15 cellular contexts compared by ENCODE assay signal in genomic region chr7:47478017-47478344, GRCh38.
DNase-seq lines count a peak whose midpoint lies in the region; ATAC-seq and TF ChIP-seq lines count a peak whose summit lies in the region.
"Had no signal": no experiment of that assay in that cellular context is flagged by ENCODE, and none has a peak within 500 bp of the region (broad histone marks: within the 10 kb centered on the region; RNA-seq: fewer than 3 reads in every experiment).

No MANE protein-coding gene starts in this region.

- H3K27me3 ChIP-seq in right lobe of liver: no peaks in the 10 kb centered on the region

- peak overlapping the region; percentile 9 for H3K27ac Mint-ChIP-seq in dendritic cell treated with granulocyte-macrophage colony-stimulating factor and Interleukin-4, amounts not matched to agents 40 ng/mL and 50 ng/mL, for 4 days
- peak overlapping the region; percentile 33 for H3K27ac Mint-ChIP-seq in stimulated activated memory B cell treated with anti-CD40 and anti-IgM and Interleukin-4, amounts not matched to agents 10 μg/mL and 1 μg/mL and 100 μg/mL, for 72 hours
- no peak overlapping the region for H3K27ac Mint-ChIP-seq in HFFc6
- H3K27ac Mint-ChIP-seq: activated CD4-positive, alpha-beta memory T cell treated with anti-CD3 and anti-CD28 coated beads, Interleukin-2, amount 10 ng/mL, durations not matched to agents 7 days and 5 days; CD8-positive, alpha-beta T cell; stimulated activated naive CD8-positive, alpha-beta T cell treated with anti-CD3 and anti-CD28 coated beads, Interleukin-15, amount 100 ng/mL, for 72 hours had no signal

- CTCF ChIA-PET in HEK293 (lab: Yijun Ruan, JAX): interaction anchor here (0.5 kb wide), 1 partner anchor 60 kb away, joined by 3 read pairs; no protein-coding TSS in a partner anchor

- peaks cover 73% of the 10 kb centered on the region for H3K4me1 Mint-ChIP-seq in dendritic cell treated with granulocyte-macrophage colony-stimulating factor and Interleukin-4, amounts not matched to agents 40 ng/mL and 50 ng/mL, for 4 days (ENCODE audit: low read depth)
- H3K4me1 Mint-ChIP-seq in stimulated activated memory B cell treated with anti-CD40 and anti-IgM and Interleukin-4, amounts not matched to agents 10 μg/mL and 1 μg/mL and 100 μg/mL, for 72 hours: peaks cover 61% of the 10 kb centered on the region
- peaks cover 44% of the 10 kb centered on the region for H3K4me1 Mint-ChIP-seq in HFFc6 (ENCODE audit: low read depth)
- H3K4me1 Mint-ChIP-seq: activated CD4-positive, alpha-beta memory T cell treated with anti-CD3 and anti-CD28 coated beads, Interleukin-2, amount 10 ng/mL, durations not matched to agents 7 days and 5 days had no signal

- intact Hi-C loops in dendritic cell treated with granulocyte-macrophage colony-stimulating factor and Interleukin-4, amounts not matched to agents 40 ng/mL and 50 ng/mL, for 4 days (cut with micrococcal nuclease): no loop called here
- intact Hi-C loops in right lobe of liver (cut with DNase I): loop anchor here in 1 of 2 donors (10.0 kb wide), 1 partner anchor 97 kb away; no protein-coding TSS in a partner anchor

- H3K36me3 Mint-ChIP-seq in dendritic cell treated with granulocyte-macrophage colony-stimulating factor and Interleukin-4, amounts not matched to agents 40 ng/mL and 50 ng/mL, for 4 days (ENCODE audit: low read depth): peaks cover 31% of the 10 kb centered on the region
- no peaks in the 10 kb centered on the region for H3K36me3 Mint-ChIP-seq in stimulated activated memory B cell treated with anti-CD40 and anti-IgM and Interleukin-4, amounts not matched to agents 10 μg/mL and 1 μg/mL and 100 μg/mL, for 72 hours
- peaks cover 5% of the 10 kb centered on the region; the same call in 1 of the 2 replicates for H3K36me3 Mint-ChIP-seq in HFFc6 (ENCODE audit: low read depth)
- H3K36me3 Mint-ChIP-seq: CD8-positive, alpha-beta T cell had no signal

- POLR2A ChIA-PET in HEK293 (lab: Yijun Ruan, JAX): no interaction called here

- DNase-seq in right lobe of liver (peak; percentile 72 to 77 (median 74)), HFFc6 (no peak), 8988T (no peak), retina (no peak)
- no peak for DNase-seq in activated CD4-positive, CD25-positive, alpha-beta regulatory T cell treated with anti-CD3 and anti-CD28 coated beads, Interleukin-2, amount 50 U/mL, for 72 hours
- DNase-seq: activated CD4-positive, alpha-beta memory T cell treated with anti-CD3 and anti-CD28 coated beads, Interleukin-2, amount 10 ng/mL, durations not matched to agents 7 days and 5 days; activated gamma-delta T cell treated with Interleukin-2 at 50 U/mL for 16 hours; CD8-positive, alpha-beta T cell; NCI-H1092; NCI-H510A; stimulated activated naive CD8-positive, alpha-beta T cell treated with anti-CD3 and anti-CD28 coated beads, Interleukin-15, amount 100 ng/mL, for 72 hours had no signal

- H3K36me3 ChIP-seq in HEK293 (ENCODE audit: control insufficient read depth in 2 of 2, insufficient read depth in 1 of 2, low read length in 2 of 2): no peaks in the 10 kb centered on the region
- no peaks in the 10 kb centered on the region for H3K36me3 ChIP-seq in right lobe of liver

- H3K4me3 ChIP-seq in HEK293 (ENCODE audit: low read depth, low read length): no peak overlapping the region
- H3K4me3 ChIP-seq in right lobe of liver: no peak overlapping the region
- H3K4me3 ChIP-seq: HAP-1 had no signal

- no peak for TF ChIP-seq CTCF in HEK293 (tag by site-specific recombination; IDR thresholded peaks at IDR 0.05)
- TF ChIP-seq CTCF in right lobe of liver (IDR thresholded peaks at IDR 0.05): no peak
- no peak for TF ChIP-seq CTCF in HFFc6 (IDR thresholded peaks at IDR 0.05)

- no CpG with 5 or more reads among the region's 6 CpGs for WGBS in right lobe of liver (ENCODE audit: insufficient coverage, low coverage, low lambda C conversion rate, missing lambda C conversion rate)

- H3K9me3 ChIP-seq in HEK293 (ENCODE audit: control insufficient read depth, insufficient read depth, low read depth, low read length): no peaks in the 10 kb centered on the region
- no peaks in the 10 kb centered on the region for H3K9me3 ChIP-seq in right lobe of liver
- H3K9me3 ChIP-seq: HAP-1 had no signal

- H3K27ac ChIP-seq in HEK293 (ENCODE audit: extremely low read depth, low read depth, low read length) (no peak overlapping the region), right lobe of liver (peak overlapping the region in 1 of 3 donors; percentile 54)

- ATAC-seq in right lobe of liver: peak; percentile 43 to 62 (median 52)
- ATAC-seq in stimulated activated memory B cell treated with anti-CD40 and anti-IgM and Interleukin-4, amounts not matched to agents 10 μg/mL and 1 μg/mL and 100 μg/mL, for 72 hours: no peak
- ATAC-seq: CD8-positive, alpha-beta T cell; stimulated activated naive CD8-positive, alpha-beta T cell treated with anti-CD3 and anti-CD28 coated beads, Interleukin-15, amount 100 ng/mL, for 72 hours had no signal

- H3K4me3 Mint-ChIP-seq in dendritic cell treated with granulocyte-macrophage colony-stimulating factor and Interleukin-4, amounts not matched to agents 40 ng/mL and 50 ng/mL, for 4 days: peak overlapping the region; percentile 25
- no peak overlapping the region for H3K4me3 Mint-ChIP-seq in stimulated activated memory B cell treated with anti-CD40 and anti-IgM and Interleukin-4, amounts not matched to agents 10 μg/mL and 1 μg/mL and 100 μg/mL, for 72 hours
- H3K4me3 Mint-ChIP-seq in HFFc6: no peak overlapping the region
- H3K4me3 Mint-ChIP-seq: activated CD4-positive, alpha-beta memory T cell treated with anti-CD3 and anti-CD28 coated beads, Interleukin-2, amount 10 ng/mL, durations not matched to agents 7 days and 5 days; CD8-positive, alpha-beta T cell; stimulated activated naive CD8-positive, alpha-beta T cell treated with anti-CD3 and anti-CD28 coated beads, Interleukin-15, amount 100 ng/mL, for 72 hours had no signal

- no peaks in the 10 kb centered on the region for H3K9me3 Mint-ChIP-seq in dendritic cell treated with granulocyte-macrophage colony-stimulating factor and Interleukin-4, amounts not matched to agents 40 ng/mL and 50 ng/mL, for 4 days
- H3K9me3 Mint-ChIP-seq in stimulated activated memory B cell treated with anti-CD40 and anti-IgM and Interleukin-4, amounts not matched to agents 10 μg/mL and 1 μg/mL and 100 μg/mL, for 72 hours: no peaks in the 10 kb centered on the region
- no peaks in the 10 kb centered on the region for H3K9me3 Mint-ChIP-seq in HFFc6
- H3K9me3 Mint-ChIP-seq: CD8-positive, alpha-beta T cell; stimulated activated naive CD8-positive, alpha-beta T cell treated with anti-CD3 and anti-CD28 coated beads, Interleukin-15, amount 100 ng/mL, for 72 hours had no signal

- no peak for TF ChIP-seq POLR2A in right lobe of liver (IDR thresholded peaks at IDR 0.05)

- H3K4me1 ChIP-seq in HEK293 (ENCODE audit: control insufficient read depth, insufficient read depth, low read length): peaks cover 13% of the 10 kb centered on the region
- peaks cover 0 to 60% (median 30%) of the 10 kb centered on the region in 4 donors for H3K4me1 ChIP-seq in right lobe of liver

- no peaks in the 10 kb centered on the region for H3K27me3 Mint-ChIP-seq in dendritic cell treated with granulocyte-macrophage colony-stimulating factor and Interleukin-4, amounts not matched to agents 40 ng/mL and 50 ng/mL, for 4 days
- H3K27me3 Mint-ChIP-seq in stimulated activated memory B cell treated with anti-CD40 and anti-IgM and Interleukin-4, amounts not matched to agents 10 μg/mL and 1 μg/mL and 100 μg/mL, for 72 hours: no peaks in the 10 kb centered on the region
- no peaks in the 10 kb centered on the region; the same call in 1 of the 2 replicates for H3K27me3 Mint-ChIP-seq in HFFc6 (ENCODE audit: insufficient read depth)
- H3K27me3 Mint-ChIP-seq: activated CD4-positive, alpha-beta memory T cell treated with anti-CD3 and anti-CD28 coated beads, Interleukin-2, amount 10 ng/mL, durations not matched to agents 7 days and 5 days; stimulated activated naive CD8-positive, alpha-beta T cell treated with anti-CD3 and anti-CD28 coated beads, Interleukin-15, amount 100 ng/mL, for 72 hours had no signal

TF ChIP-seq in HEK293, 187 proteins besides CTCF, POLR2A, EP300 and RAD21:
- TF ChIP-seq ZNF311 (tag by site-specific recombination; IDR thresholded peaks at IDR 0.05; ENCODE audit: borderline replicate concordance): no peak
- no peak for TF ChIP-seq ZIC2 (tag by site-specific recombination; IDR thresholded peaks at IDR 0.05)
- no peak for TF ChIP-seq ZNF658 (tag by site-specific recombination; IDR thresholded peaks at IDR 0.05)
- TF ChIP-seq ZFHX2 (tag by site-specific recombination; conservative IDR thresholded peaks at IDR 0.05): peak; percentile 72
- TF ChIP-seq EGR2 (tag by site-specific recombination; IDR thresholded peaks at IDR 0.05; ENCODE audit: low read depth): peak; percentile 68; the same call in 1 of the 2 replicates

Comparison
In these comparisons a context has a peak if more than half of its experiments do, and no peak if none do; other contexts are left out.
1. DNase-seq: peak in right lobe of liver (3 of 3); none in HFFc6 (single experiment), 8988T (single experiment), activated CD4-positive, CD25-positive, alpha-beta regulatory T cell treated with anti-CD3 and anti-CD28 coated beads, Interleukin-2, amount 50 U/mL, for 72 hours (single experiment) and retina (single experiment).